ENCODE assay signal across 12 cellular contexts in the genomic region with DNA sequence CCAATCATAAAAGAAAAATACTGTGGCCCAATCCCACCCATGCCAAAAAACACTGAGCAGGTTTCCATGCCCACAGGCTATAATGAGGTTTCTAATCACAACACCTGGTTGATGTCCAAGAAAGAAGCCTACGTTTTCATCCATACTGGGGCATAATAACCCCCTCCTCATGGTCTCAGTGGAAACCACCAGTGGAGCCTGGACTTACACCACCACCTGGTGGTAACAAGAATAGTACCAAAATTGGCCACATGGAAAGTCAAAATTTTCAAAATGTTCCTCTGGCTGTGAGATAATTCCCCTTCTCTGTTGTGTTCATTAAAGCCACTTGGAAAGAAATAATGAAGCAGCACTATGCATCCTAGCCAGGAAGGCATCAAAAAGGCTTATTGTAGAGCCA.
DNase-seq lines count a peak whose midpoint lies in the region; ATAC-seq and TF ChIP-seq lines count a peak whose summit lies in the region.
"Had no signal": no experiment of that assay in that cellular context is flagged by ENCODE, and none has a peak within 500 bp of the region (broad histone marks: within the 10 kb centered on the region; RNA-seq: fewer than 3 reads in every experiment).

No MANE protein-coding gene starts in this region.

- no peak for DNase-seq in AG04450 (ENCODE audit: low read depth, low spot score)
- peak; percentile 44 for DNase-seq in NCI-H2081 treated with DMSO at 0.1 percent for 48 hours (lab: John Stamatoyannopoulos, UW)
- DNase-seq in fibroblast of mammary gland (ENCODE audit: low read depth), result peak; percentile 14
- no peak for DNase-seq in T-helper 2 cell
- no peak for DNase-seq in lower leg skin (ENCODE audit: low spot score in 2 of 2)
- no peak for DNase-seq in head of caudate nucleus
- DNase-seq: activated naive CD8-positive, alpha-beta T cell treated with anti-CD3 and anti-CD28 coated beads for 36 hours; naive B cell; NCI-H526 treated with DMSO at 0.1 percent for 48 hours had no signal

- ATAC-seq in HG03045 (IDR thresholded peaks at IDR 0.05; ENCODE audit: unreplicated experiment), result no peak
- ATAC-seq: activated CD4-positive, CD25-positive, alpha-beta regulatory T cell treated with anti-CD3 and anti-CD28 coated beads, Interleukin-2, amount 50 U/mL, for 24 hours had no signal

- peaks cover 13% of the 10 kb centered on the region; the same call in 1 of the 2 replicates for H3K9me3 ChIP-seq in AG04450 (ENCODE audit: control insufficient read depth, insufficient read depth, low read length)

- WGBS in lower leg skin, 2 donors, result 9 to 14% methylated on average over 1 of the region's 1 CpG

- TF ChIP-seq POLR2A in lower leg skin (IDR thresholded peaks at IDR 0.05), result no peak

- peak; percentile 12; the same call in 1 of the 2 replicates for TF ChIP-seq CTCF in AG04450 (IDR thresholded peaks at IDR 0.05; ENCODE audit: low read depth, low read length)
- peak; percentile 38; the same call in 1 of the 2 replicates for TF ChIP-seq CTCF in GM12875 (IDR thresholded peaks at IDR 0.05; ENCODE audit: borderline replicate concordance, insufficient read depth, low read depth, low read length)
- TF ChIP-seq CTCF in fibroblast of mammary gland (conservative IDR thresholded peaks at IDR 0.05; ENCODE audit: control insufficient read depth, insufficient read depth, low read depth, low read length), result peak; percentile 60
- no peak for TF ChIP-seq CTCF in lower leg skin (IDR thresholded peaks at IDR 0.05)

- CTCF ChIA-PET in AG04450 (lab: Charles Lee), result no interaction called here

- POLR2A ChIA-PET in AG04450 (lab: Yijun Ruan, JAX), result no interaction called here

- no peak overlapping the region for H3K27ac ChIP-seq in AG04450 (ENCODE audit: low read depth, low read length)

- intact Hi-C loops in lower leg skin (cut with DNase I; ENCODE audit: low total_unique reads), result no loop called here
- intact Hi-C loops in head of caudate nucleus (cut with DNase I), result no loop called here

- no peaks in the 10 kb centered on the region for H3K27me3 ChIP-seq in AG04450 (ENCODE audit: control insufficient read depth, insufficient read depth, low read length)

- H3K4me3 ChIP-seq in AG04450 (ENCODE audit: low read depth, low read length), result no peak overlapping the region
- H3K4me3 ChIP-seq in GM12875 (ENCODE audit: low read depth, low read length), result no peak overlapping the region
- no peak overlapping the region for H3K4me3 ChIP-seq in fibroblast of mammary gland (ENCODE audit: control insufficient read depth, low read depth, low read length)
- H3K4me3 ChIP-seq in lower leg skin (ENCODE audit: low read depth, poor library complexity, severe bottlenecking), result no peak overlapping the region

Comparison
In these comparisons a context has a peak if more than half of its experiments do, and no peak if none do; other contexts are left out.
1. DNase-seq: peak in NCI-H2081 treated with DMSO at 0.1 percent for 48 hours (single experiment) and fibroblast of mammary gland (single experiment); none in AG04450 (single experiment), T-helper 2 cell (0 of 5), lower leg skin (0 of 2) and head of caudate nucleus (0 of 42).
2. CTCF ChIP-seq: peak in AG04450 (single experiment), GM12875 (single experiment) and fibroblast of mammary gland (single experiment); none in lower leg skin (0 of 3).